In the genomic region with DNA sequence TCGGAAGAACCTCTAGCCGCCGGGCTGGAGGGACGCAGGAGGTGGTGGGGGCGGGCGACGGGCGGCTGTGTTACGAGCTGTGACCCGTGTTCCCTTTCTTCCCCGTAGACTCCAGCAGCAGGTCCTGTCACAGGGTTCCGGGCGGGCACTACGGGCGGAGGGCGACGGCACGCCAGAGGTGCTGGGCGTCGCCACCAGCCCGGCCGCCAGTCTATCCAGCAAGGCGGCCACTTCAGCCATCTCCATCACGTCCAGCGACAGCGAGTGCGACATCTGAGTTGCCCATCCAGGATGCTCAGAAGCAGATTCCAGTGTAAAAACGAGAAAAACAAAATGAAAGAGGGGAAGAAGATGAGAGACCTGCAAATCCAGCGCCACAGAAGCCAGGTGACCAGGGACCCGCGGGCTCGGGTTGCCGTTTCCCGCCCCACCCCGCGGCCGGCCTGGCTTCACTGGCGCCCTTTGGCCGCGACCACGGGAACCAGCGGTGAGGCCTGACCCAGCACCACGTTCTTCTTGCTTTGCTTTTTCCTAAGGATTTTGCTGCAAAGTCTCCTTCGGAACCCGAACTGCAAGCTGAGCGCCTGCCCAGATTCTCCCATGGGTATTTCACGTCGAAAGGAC, we compare ENCODE assay signal across 17 cellular contexts. TPM values are rescaled to one million over a fixed set of nuclear protein-coding genes. Genes with fewer than 3 reads are reported as not detected.
DNase-seq lines count a peak whose midpoint lies in the region; ATAC-seq and TF ChIP-seq lines count a peak whose summit lies in the region.
"Had no signal": no experiment of that assay in that cellular context is flagged by ENCODE, and none has a peak within 500 bp of the region (broad histone marks: within the 10 kb centered on the region; RNA-seq: fewer than 3 reads in every experiment).

No MANE protein-coding gene starts in this region.

- no peak overlapping the region for H2AFZ ChIP-seq in neural cell (ENCODE audit: low read depth, low read length)

- no peak overlapping the region for H3K9ac ChIP-seq in neural cell (ENCODE audit: low read length)

- no peak for TF ChIP-seq EP300 in neural cell (conservative IDR thresholded peaks at IDR 0.05; ENCODE audit: poor library complexity, severe bottlenecking)

- CTCF ChIA-PET in RWPE1 (lab: Yijun Ruan, JAX), result no interaction called here

- no peaks in the 10 kb centered on the region for H3K79me2 ChIP-seq in neural cell (replicated peaks; ENCODE audit: insufficient read depth, low read length)

- no peak for TF ChIP-seq RAD21 in neural cell (conservative IDR thresholded peaks at IDR 0.05)

- H3K9me3 ChIP-seq in neural cell (ENCODE audit: low read length), result peaks cover 4% of the 10 kb centered on the region

- peaks cover 69 to 94% of the 10 kb centered on the region in 2 donors for H3K27me3 Mint-ChIP-seq in effector memory CD8-positive, alpha-beta T cell

- DNase-seq in NCI-H2227 (lab: John Stamatoyannopoulos, UW; ENCODE audit: unreplicated experiment) (peak; percentile 13), NCI-H2227 treated with DMSO at 0.1 percent for 48 hours (lab: John Stamatoyannopoulos, UW) (no peak), H7 (peak; percentile 62), NCI-H69 (lab: John Stamatoyannopoulos, UW) (no peak), RWPE1 (ENCODE audit: low spot score) (no peak)
- DNase-seq in effector memory CD8-positive, alpha-beta T cell, result no peak
- DNase-seq in stimulated activated CD4-positive, alpha-beta T cell treated with anti-CD3 and anti-CD28 coated beads, Interleukin-15, amount 100 ng/mL, for 24 hours, result no peak
- DNase-seq: CD4-positive, alpha-beta T cell; GF-D8; MM.1S; NCI-H2171 treated with DMSO at 0.1 percent for 48 hours; stimulated activated CD4-positive, alpha-beta T cell treated with anti-CD3 and anti-CD28 coated beads, Interleukin-4, amount 100 ng/mL, for 1 hour had no signal

- no peaks in the 10 kb centered on the region for H3K36me3 ChIP-seq in H7 (replicated peaks; ENCODE audit: control insufficient read depth, insufficient read depth, low read length)
- no peaks in the 10 kb centered on the region for H3K36me3 ChIP-seq in neural cell (ENCODE audit: insufficient read depth, low read length)

- no peaks in the 10 kb centered on the region for H3K36me3 Mint-ChIP-seq in effector memory CD8-positive, alpha-beta T cell (ENCODE audit: insufficient read depth)

- POLR2A ChIA-PET in RWPE1 (lab: Yijun Ruan, JAX; ENCODE audit: low non-redundant PET), result no interaction called here

- no peaks in the 10 kb centered on the region for H3F3A ChIP-seq in neural cell (ENCODE audit: insufficient read depth, low read length, poor library complexity, severe bottlenecking)

- peak overlapping the region; percentile 14; the same call in 1 of the 2 replicates for H3K4me3 ChIP-seq in H7 (ENCODE audit: insufficient read depth, low read depth, low read length)
- no peak overlapping the region for H3K4me3 ChIP-seq in neural cell (ENCODE audit: low read length)

- H3K4me3 Mint-ChIP-seq in effector memory CD8-positive, alpha-beta T cell, result peak overlapping the region; percentile 6 to 59
- H3K4me3 Mint-ChIP-seq: CD4-positive, alpha-beta T cell; type B pancreatic cell had no signal

- no peak overlapping the region for H3K27ac Mint-ChIP-seq in effector memory CD8-positive, alpha-beta T cell
- H3K27ac Mint-ChIP-seq: CD4-positive, alpha-beta T cell; type B pancreatic cell had no signal

- no peak for TF ChIP-seq CTCF in neural cell (IDR thresholded peaks at IDR 0.05; ENCODE audit: poor library complexity, severe bottlenecking)
- TF ChIP-seq CTCF in RWPE1 (conservative IDR thresholded peaks at IDR 0.05; ENCODE audit: low read depth), result no peak

- no peak overlapping the region for H3K27ac ChIP-seq in neural cell (ENCODE audit: low read length)
- no peak overlapping the region for H3K27ac ChIP-seq in RWPE1

- peaks cover 100% of the 10 kb centered on the region for H3K27me3 ChIP-seq in H7 (ENCODE audit: control insufficient read depth, insufficient read depth, low read length)
- H3K27me3 ChIP-seq in neural cell (ENCODE audit: insufficient read depth, low read depth, low read length), result peaks cover 100% of the 10 kb centered on the region

- no peaks in the 10 kb centered on the region for H3K9me2 ChIP-seq in neural cell (ENCODE audit: insufficient read depth, low read length)

- ATAC-seq in effector memory CD8-positive, alpha-beta T cell (replicated peaks), result no peak

- H4K20me1 ChIP-seq in neural cell (ENCODE audit: insufficient read depth), result no peaks in the 10 kb centered on the region

- no peaks in the 10 kb centered on the region for H3K9me3 Mint-ChIP-seq in effector memory CD8-positive, alpha-beta T cell
- H3K9me3 Mint-ChIP-seq: CD4-positive, alpha-beta T cell; type B pancreatic cell had no signal

- H3K4me1 Mint-ChIP-seq in effector memory CD8-positive, alpha-beta T cell (ENCODE audit: low read depth in 2 of 2), result peaks cover 6 to 14% of the 10 kb centered on the region in 2 donors

- no peak overlapping the region for H3K4me2 ChIP-seq in neural cell (ENCODE audit: low read length)

TF ChIP-seq in neural cell, 6 proteins besides CTCF, POLR2A, EP300 and RAD21:
- TF ChIP-seq MXI1 (conservative IDR thresholded peaks at IDR 0.05; ENCODE audit: poor library complexity, severe bottlenecking), result no peak
- TF ChIP-seq EZH2 (IDR thresholded peaks at IDR 0.05; ENCODE audit: borderline replicate concordance, insufficient read depth, low read length, poor library complexity, severe bottlenecking), result peak; percentile 33
- TF ChIP-seq TAF1 (IDR thresholded peaks at IDR 0.05; ENCODE audit: low read depth), result no peak
- peak; percentile 21 for TF ChIP-seq POLR2AphosphoS5 (IDR thresholded peaks at IDR 0.05)

RNA-seq across cellular contexts. Expression of a gene that starts 2.1 kb away (rescaled TPM):
- total RNA-seq in H7 (2014; rRNA removed; shearing (Covaris generic)), result 0.04 and 0.07 TPM in 2 replicates
- not detected in 2 replicates for polyA plus RNA-seq in neural cell
- not detected in 2 replicates for polyA minus RNA-seq in neural cell
- total RNA-seq: A172; CD4-positive, alpha-beta T cell; kidney epithelial cell; SK-MEL-5 had no signal

RNA-seq across cellular contexts. Expression of a gene that starts 25.2 kb away (rescaled TPM):
- 0.67 and 0.80 TPM in 2 replicates for total RNA-seq in H7 (2014; rRNA removed; shearing (Covaris generic))
- polyA plus RNA-seq in neural cell, result 0.12 TPM in 1 of 2 replicates, not detected in the other
- polyA minus RNA-seq in neural cell, result not detected in 2 replicates
- total RNA-seq: A172; CD4-positive, alpha-beta T cell; SK-MEL-5 had no signal

Comparison
In these comparisons a context has a peak if more than half of its experiments do, and no peak if none do; other contexts are left out.
1. DNase-seq: peak in NCI-H2227 (single experiment) and H7 (single experiment); none in NCI-H2227 treated with DMSO at 0.1 percent for 48 hours (single experiment), effector memory CD8-positive, alpha-beta T cell (0 of 3), NCI-H69 (single experiment), RWPE1 (single experiment) and stimulated activated CD4-positive, alpha-beta T cell treated with anti-CD3 and anti-CD28 coated beads, Interleukin-15, amount 100 ng/mL, for 24 hours (single experiment).